In the genomic region with DNA sequence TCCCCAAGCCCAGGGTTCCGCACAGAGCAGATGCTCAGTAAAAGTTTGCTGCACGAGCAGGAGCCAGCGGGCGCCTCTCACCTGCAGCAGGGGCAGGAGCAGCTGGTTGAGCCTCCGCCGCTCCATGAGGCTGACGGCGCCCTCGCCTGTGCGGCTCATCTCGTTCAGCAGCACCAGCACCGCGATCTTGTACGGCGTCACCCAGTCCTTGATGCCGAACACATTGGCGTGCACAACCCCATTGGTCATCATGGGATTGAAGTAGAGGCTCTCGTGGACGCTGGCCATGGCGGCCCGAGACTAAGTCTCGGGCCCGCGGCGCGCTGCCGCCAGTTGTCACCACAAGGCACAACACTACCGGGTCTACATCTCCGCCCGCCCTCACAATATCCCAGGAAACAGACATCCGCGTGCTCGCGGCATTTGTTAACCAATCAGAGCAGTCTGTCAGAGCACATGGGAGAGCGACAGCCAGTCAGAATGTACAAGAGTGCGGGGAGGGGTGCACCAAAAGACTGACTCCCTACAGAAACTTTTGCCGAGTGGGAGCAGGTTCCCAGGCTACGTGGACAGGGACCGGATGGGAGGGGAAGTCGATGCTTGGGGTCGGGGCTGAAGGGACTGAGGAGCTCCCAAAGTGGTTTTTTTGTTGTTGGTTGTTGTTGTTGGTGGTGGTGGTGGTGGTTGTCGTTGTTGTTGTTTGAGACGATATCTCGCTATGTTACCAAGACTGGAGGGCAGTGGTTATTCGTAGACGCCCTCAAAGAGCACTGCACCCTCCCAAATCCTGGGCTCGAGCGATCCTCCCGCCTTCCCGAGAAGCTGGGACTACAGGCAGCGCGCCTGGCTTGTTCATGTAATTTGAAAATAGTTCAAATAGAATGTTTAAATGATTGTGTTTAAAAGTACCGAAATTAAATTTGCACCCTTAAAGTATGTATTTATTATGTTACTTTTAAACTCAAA, we compare ENCODE assay signal across 1 cellular context.
TF ChIP-seq lines count a peak whose summit lies in the region.

A gene with protein sequence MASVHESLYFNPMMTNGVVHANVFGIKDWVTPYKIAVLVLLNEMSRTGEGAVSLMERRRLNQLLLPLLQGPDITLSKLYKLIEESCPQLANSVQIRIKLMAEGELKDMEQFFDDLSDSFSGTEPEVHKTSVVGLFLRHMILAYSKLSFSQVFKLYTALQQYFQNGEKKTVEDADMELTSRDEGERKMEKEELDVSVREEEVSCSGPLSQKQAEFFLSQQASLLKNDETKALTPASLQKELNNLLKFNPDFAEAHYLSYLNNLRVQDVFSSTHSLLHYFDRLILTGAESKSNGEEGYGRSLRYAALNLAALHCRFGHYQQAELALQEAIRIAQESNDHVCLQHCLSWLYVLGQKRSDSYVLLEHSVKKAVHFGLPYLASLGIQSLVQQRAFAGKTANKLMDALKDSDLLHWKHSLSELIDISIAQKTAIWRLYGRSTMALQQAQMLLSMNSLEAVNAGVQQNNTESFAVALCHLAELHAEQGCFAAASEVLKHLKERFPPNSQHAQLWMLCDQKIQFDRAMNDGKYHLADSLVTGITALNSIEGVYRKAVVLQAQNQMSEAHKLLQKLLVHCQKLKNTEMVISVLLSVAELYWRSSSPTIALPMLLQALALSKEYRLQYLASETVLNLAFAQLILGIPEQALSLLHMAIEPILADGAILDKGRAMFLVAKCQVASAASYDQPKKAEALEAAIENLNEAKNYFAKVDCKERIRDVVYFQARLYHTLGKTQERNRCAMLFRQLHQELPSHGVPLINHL (minus strand): TSS at position 359 of the 966 bp plus-strand sequence. CDS start 71 bp downstream, at position 288.

TF ChIP-seq in K562, 482 proteins besides CTCF, POLR2A, EP300 and RAD21 (continued from another document and continues in another):
- TF ChIP-seq, protein P1, sequence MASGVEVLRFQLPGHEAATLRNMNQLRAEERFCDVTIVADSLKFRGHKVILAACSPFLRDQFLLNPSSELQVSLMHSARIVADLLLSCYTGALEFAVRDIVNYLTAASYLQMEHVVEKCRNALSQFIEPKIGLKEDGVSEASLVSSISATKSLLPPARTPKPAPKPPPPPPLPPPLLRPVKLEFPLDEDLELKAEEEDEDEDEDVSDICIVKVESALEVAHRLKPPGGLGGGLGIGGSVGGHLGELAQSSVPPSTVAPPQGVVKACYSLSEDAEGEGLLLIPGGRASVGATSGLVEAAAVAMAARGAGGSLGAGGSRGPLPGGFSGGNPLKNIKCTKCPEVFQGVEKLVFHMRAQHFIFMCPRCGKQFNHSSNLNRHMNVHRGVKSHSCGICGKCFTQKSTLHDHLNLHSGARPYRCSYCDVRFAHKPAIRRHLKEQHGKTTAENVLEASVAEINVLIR (CRISPR knock-in tag; IDR thresholded peaks at IDR 0.05): peak; percentile 71
- no peak for TF ChIP-seq NR2F6 (CRISPR knock-in tag; IDR thresholded peaks at IDR 0.05)
- TF ChIP-seq FOXA1 (IDR thresholded peaks at IDR 0.05; ENCODE audit: borderline replicate concordance): no peak
- TF ChIP-seq ARHGAP35 (IDR thresholded peaks at IDR 0.05; ENCODE audit: partially characterized antibody): no peak
- TF ChIP-seq, protein P2, sequence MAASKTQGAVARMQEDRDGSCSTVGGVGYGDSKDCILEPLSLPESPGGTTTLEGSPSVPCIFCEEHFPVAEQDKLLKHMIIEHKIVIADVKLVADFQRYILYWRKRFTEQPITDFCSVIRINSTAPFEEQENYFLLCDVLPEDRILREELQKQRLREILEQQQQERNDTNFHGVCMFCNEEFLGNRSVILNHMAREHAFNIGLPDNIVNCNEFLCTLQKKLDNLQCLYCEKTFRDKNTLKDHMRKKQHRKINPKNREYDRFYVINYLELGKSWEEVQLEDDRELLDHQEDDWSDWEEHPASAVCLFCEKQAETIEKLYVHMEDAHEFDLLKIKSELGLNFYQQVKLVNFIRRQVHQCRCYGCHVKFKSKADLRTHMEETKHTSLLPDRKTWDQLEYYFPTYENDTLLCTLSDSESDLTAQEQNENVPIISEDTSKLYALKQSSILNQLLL (CRISPR knock-in tag; IDR thresholded peaks at IDR 0.05; ENCODE audit: borderline replicate concordance): no peak
- no peak for TF ChIP-seq ZNF444 (CRISPR knock-in tag; IDR thresholded peaks at IDR 0.05)
- no peak for TF ChIP-seq ZNF165 (CRISPR knock-in tag; IDR thresholded peaks at IDR 0.05; ENCODE audit: borderline replicate concordance)
- TF ChIP-seq MCM5 (IDR thresholded peaks at IDR 0.05; ENCODE audit: low read depth): no peak
- no peak for TF ChIP-seq TFAM (CRISPR knock-in tag; conservative IDR thresholded peaks at IDR 0.05)
- TF ChIP-seq TOE1 (IDR thresholded peaks at IDR 0.05; ENCODE audit: borderline replicate concordance): peak; percentile 88
- no peak; the same call in 1 of the 2 replicates for TF ChIP-seq TOE1 (CRISPR knock-in tag; IDR thresholded peaks at IDR 0.05; ENCODE audit: borderline replicate concordance, low read depth)
- TF ChIP-seq, protein P3, sequence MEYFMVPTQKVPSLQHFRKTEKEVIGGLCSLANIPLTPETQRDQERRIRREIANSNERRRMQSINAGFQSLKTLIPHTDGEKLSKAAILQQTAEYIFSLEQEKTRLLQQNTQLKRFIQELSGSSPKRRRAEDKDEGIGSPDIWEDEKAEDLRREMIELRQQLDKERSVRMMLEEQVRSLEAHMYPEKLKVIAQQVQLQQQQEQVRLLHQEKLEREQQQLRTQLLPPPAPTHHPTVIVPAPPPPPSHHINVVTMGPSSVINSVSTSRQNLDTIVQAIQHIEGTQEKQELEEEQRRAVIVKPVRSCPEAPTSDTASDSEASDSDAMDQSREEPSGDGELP (CRISPR knock-in tag; IDR thresholded peaks at IDR 0.05; ENCODE audit: borderline replicate concordance): peak; percentile 90
- TF ChIP-seq BRD4 (IDR thresholded peaks at IDR 0.05): no peak
- no peak for TF ChIP-seq ARID1B (IDR thresholded peaks at IDR 0.05)
- peak; percentile 96 for TF ChIP-seq TAF9B (IDR thresholded peaks at IDR 0.05; ENCODE audit: partially characterized antibody)
- TF ChIP-seq BCOR (IDR thresholded peaks at IDR 0.05): peak; percentile 50; the same call in 1 of the 2 replicates
- TF ChIP-seq, protein P4, sequence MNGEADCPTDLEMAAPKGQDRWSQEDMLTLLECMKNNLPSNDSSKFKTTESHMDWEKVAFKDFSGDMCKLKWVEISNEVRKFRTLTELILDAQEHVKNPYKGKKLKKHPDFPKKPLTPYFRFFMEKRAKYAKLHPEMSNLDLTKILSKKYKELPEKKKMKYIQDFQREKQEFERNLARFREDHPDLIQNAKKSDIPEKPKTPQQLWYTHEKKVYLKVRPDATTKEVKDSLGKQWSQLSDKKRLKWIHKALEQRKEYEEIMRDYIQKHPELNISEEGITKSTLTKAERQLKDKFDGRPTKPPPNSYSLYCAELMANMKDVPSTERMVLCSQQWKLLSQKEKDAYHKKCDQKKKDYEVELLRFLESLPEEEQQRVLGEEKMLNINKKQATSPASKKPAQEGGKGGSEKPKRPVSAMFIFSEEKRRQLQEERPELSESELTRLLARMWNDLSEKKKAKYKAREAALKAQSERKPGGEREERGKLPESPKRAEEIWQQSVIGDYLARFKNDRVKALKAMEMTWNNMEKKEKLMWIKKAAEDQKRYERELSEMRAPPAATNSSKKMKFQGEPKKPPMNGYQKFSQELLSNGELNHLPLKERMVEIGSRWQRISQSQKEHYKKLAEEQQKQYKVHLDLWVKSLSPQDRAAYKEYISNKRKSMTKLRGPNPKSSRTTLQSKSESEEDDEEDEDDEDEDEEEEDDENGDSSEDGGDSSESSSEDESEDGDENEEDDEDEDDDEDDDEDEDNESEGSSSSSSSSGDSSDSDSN (IDR thresholded peaks at IDR 0.05; ENCODE audit: borderline replicate concordance in 1 of 2, low read depth in 2 of 2, low read length in 2 of 2): peak in 1 of 2 experiments; percentile 49; a peak in 2 of 4 replicates
- no peak for TF ChIP-seq ZKSCAN8 (CRISPR knock-in tag; IDR thresholded peaks at IDR 0.05)
- TF ChIP-seq ZNF239 (CRISPR knock-in tag; IDR thresholded peaks at IDR 0.05): no peak
- no peak for TF ChIP-seq RUNX1 (IDR thresholded peaks at IDR 0.05; ENCODE audit: low read depth)
- TF ChIP-seq ETV6 (IDR thresholded peaks at IDR 0.05; ENCODE audit: borderline replicate concordance in 1 of 2, low read depth in 2 of 2, low read length in 1 of 2): no peak; a peak in 1 of 4 replicates
- TF ChIP-seq ETV6 (CRISPR knock-in tag; IDR thresholded peaks at IDR 0.05; ENCODE audit: borderline replicate concordance): no peak
- TF ChIP-seq, protein P5, sequence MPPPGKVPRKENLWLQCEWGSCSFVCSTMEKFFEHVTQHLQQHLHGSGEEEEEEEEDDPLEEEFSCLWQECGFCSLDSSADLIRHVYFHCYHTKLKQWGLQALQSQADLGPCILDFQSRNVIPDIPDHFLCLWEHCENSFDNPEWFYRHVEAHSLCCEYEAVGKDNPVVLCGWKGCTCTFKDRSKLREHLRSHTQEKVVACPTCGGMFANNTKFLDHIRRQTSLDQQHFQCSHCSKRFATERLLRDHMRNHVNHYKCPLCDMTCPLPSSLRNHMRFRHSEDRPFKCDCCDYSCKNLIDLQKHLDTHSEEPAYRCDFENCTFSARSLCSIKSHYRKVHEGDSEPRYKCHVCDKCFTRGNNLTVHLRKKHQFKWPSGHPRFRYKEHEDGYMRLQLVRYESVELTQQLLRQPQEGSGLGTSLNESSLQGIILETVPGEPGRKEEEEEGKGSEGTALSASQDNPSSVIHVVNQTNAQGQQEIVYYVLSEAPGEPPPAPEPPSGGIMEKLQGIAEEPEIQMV (tag; conservative IDR thresholded peaks at IDR 0.05; ENCODE audit: low read depth): no peak
- TF ChIP-seq SRSF1 (IDR thresholded peaks at IDR 0.05; ENCODE audit: low read depth, low read length): no peak
- TF ChIP-seq, protein P6, sequence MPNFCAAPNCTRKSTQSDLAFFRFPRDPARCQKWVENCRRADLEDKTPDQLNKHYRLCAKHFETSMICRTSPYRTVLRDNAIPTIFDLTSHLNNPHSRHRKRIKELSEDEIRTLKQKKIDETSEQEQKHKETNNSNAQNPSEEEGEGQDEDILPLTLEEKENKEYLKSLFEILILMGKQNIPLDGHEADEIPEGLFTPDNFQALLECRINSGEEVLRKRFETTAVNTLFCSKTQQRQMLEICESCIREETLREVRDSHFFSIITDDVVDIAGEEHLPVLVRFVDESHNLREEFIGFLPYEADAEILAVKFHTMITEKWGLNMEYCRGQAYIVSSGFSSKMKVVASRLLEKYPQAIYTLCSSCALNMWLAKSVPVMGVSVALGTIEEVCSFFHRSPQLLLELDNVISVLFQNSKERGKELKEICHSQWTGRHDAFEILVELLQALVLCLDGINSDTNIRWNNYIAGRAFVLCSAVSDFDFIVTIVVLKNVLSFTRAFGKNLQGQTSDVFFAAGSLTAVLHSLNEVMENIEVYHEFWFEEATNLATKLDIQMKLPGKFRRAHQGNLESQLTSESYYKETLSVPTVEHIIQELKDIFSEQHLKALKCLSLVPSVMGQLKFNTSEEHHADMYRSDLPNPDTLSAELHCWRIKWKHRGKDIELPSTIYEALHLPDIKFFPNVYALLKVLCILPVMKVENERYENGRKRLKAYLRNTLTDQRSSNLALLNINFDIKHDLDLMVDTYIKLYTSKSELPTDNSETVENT (CRISPR knock-in tag; IDR thresholded peaks at IDR 0.05): peak; percentile 81
- TF ChIP-seq CBX2 (IDR thresholded peaks at IDR 0.05; ENCODE audit: insufficient read depth, low read length, poor library complexity, severe bottlenecking): no peak
- TF ChIP-seq, protein P7, sequence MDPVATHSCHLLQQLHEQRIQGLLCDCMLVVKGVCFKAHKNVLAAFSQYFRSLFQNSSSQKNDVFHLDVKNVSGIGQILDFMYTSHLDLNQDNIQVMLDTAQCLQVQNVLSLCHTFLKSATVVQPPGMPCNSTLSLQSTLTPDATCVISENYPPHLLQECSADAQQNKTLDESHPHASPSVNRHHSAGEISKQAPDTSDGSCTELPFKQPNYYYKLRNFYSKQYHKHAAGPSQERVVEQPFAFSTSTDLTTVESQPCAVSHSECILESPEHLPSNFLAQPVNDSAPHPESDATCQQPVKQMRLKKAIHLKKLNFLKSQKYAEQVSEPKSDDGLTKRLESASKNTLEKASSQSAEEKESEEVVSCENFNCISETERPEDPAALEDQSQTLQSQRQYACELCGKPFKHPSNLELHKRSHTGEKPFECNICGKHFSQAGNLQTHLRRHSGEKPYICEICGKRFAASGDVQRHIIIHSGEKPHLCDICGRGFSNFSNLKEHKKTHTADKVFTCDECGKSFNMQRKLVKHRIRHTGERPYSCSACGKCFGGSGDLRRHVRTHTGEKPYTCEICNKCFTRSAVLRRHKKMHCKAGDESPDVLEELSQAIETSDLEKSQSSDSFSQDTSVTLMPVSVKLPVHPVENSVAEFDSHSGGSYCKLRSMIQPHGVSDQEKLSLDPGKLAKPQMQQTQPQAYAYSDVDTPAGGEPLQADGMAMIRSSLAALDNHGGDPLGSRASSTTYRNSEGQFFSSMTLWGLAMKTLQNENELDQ (CRISPR knock-in tag; IDR thresholded peaks at IDR 0.05; ENCODE audit: borderline replicate concordance): no peak
- TF ChIP-seq TCFL5 (CRISPR knock-in tag; conservative IDR thresholded peaks at IDR 0.05): no peak
- TF ChIP-seq, protein P8, sequence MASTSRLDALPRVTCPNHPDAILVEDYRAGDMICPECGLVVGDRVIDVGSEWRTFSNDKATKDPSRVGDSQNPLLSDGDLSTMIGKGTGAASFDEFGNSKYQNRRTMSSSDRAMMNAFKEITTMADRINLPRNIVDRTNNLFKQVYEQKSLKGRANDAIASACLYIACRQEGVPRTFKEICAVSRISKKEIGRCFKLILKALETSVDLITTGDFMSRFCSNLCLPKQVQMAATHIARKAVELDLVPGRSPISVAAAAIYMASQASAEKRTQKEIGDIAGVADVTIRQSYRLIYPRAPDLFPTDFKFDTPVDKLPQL (IDR thresholded peaks at IDR 0.05; ENCODE audit: extremely low read depth, insufficient read length): no peak
- no peak for TF ChIP-seq CBX1 (IDR thresholded peaks at IDR 0.05; ENCODE audit: low read depth)
- TF ChIP-seq CREM (IDR thresholded peaks at IDR 0.05; ENCODE audit: low read depth): peak; percentile 96
- TF ChIP-seq ELF4 (CRISPR knock-in tag; IDR thresholded peaks at IDR 0.05): peak; percentile 82
- TF ChIP-seq ZNF75A (CRISPR knock-in tag; IDR thresholded peaks at IDR 0.05): no peak
- peak; percentile 32 for TF ChIP-seq BRD9 (IDR thresholded peaks at IDR 0.05; ENCODE audit: low read depth, partially characterized antibody)
- no peak for TF ChIP-seq HNRNPL (IDR thresholded peaks at IDR 0.05; ENCODE audit: low read depth, low read length)
- no peak for TF ChIP-seq ZNF133 (CRISPR knock-in tag; IDR thresholded peaks at IDR 0.05)
- peak; percentile 95 for TF ChIP-seq PHF21A (IDR thresholded peaks at IDR 0.05; ENCODE audit: borderline replicate concordance, low read depth)
- TF ChIP-seq ZNF384 (IDR thresholded peaks at IDR 0.05; ENCODE audit: low read depth, low read length): no peak
- TF ChIP-seq POLR2G (IDR thresholded peaks at IDR 0.05; ENCODE audit: low read depth, low read length): peak; percentile 99
- TF ChIP-seq ZKSCAN3 (CRISPR knock-in tag; IDR thresholded peaks at IDR 0.05): no peak
